Comparison of ENCODE assay signal across 9 cellular contexts in genomic region chr3:157248590-157249425, GRCh38.
A peak's percentile ranks its signal among the peaks of the same experiment; 100 is the strongest.
DNase-seq lines count a peak whose midpoint lies in the region; ATAC-seq and TF ChIP-seq lines count a peak whose summit lies in the region.
"Had no signal": no experiment of that assay in that cellular context is flagged by ENCODE, and none has a peak within 500 bp of the region (broad histone marks: within the 10 kb centered on the region; RNA-seq: fewer than 3 reads in every experiment).

No MANE protein-coding gene starts in this region.

- no peaks in the 10 kb centered on the region for H3K9me3 ChIP-seq in ovary

- H3K4me1 ChIP-seq in ovary (ENCODE audit: insufficient read depth) = no peaks in the 10 kb centered on the region

- H3K27me3 Mint-ChIP-seq in neural crest cell (ENCODE audit: low read depth) = no peaks in the 10 kb centered on the region
- no peaks in the 10 kb centered on the region for H3K27me3 Mint-ChIP-seq in naive thymus-derived CD8-positive, alpha-beta T cell
- H3K27me3 Mint-ChIP-seq: central memory CD8-positive, alpha-beta T cell had no signal

- H3K4me3 ChIP-seq in epithelial cell of esophagus (ENCODE audit: low read length) (no peak overlapping the region), ovary (no peak overlapping the region)

- peak overlapping the region; percentile 95 for H3K27ac Mint-ChIP-seq in neural crest cell (ENCODE audit: unreplicated experiment)
- no peak overlapping the region for H3K27ac Mint-ChIP-seq in naive thymus-derived CD8-positive, alpha-beta T cell

- WGBS in ovary, 3 donors = 47 to 57% (median 52%) methylated on average over 5 of the region's 5 CpGs

- no peak for TF ChIP-seq POLR2A in ovary (IDR thresholded peaks at IDR 0.05)

- H3K36me3 Mint-ChIP-seq in neural crest cell (ENCODE audit: low read depth) = peaks cover 8% of the 10 kb centered on the region
- peaks cover 0 to 4% (median 3%) of the 10 kb centered on the region in 3 donors for H3K36me3 Mint-ChIP-seq in naive thymus-derived CD8-positive, alpha-beta T cell

- ATAC-seq in HG02571 (IDR thresholded peaks at IDR 0.05; ENCODE audit: unreplicated experiment) (no peak), HG03432 (IDR thresholded peaks at IDR 0.05; ENCODE audit: unreplicated experiment) (no peak)
- ATAC-seq in naive thymus-derived CD8-positive, alpha-beta T cell = no peak

- DNase-seq in Daoy (ENCODE audit: low read depth) = peak; percentile 80
- DNase-seq in NCI-H69 (lab: John Stamatoyannopoulos, UW) = peak; percentile 62
- DNase-seq in epithelial cell of esophagus (ENCODE audit: low read depth) = peak; percentile 68
- DNase-seq in neural crest cell (ENCODE audit: low read depth, low spot score) = no peak
- DNase-seq in ovary = no peak
- DNase-seq in naive thymus-derived CD8-positive, alpha-beta T cell = no peak

- TF ChIP-seq CTCF in epithelial cell of esophagus (IDR thresholded peaks at IDR 0.05; ENCODE audit: insufficient read depth, low read depth, low read length, missing control alignments) (no peak), neural crest cell (conservative IDR thresholded peaks at IDR 0.05) (no peak), ovary (IDR thresholded peaks at IDR 0.05) (no peak)

- H3K27ac ChIP-seq in ovary = no peak overlapping the region

- intact Hi-C loops in ovary (cut with DNase I) = no loop called here

- POLR2A ChIA-PET in naive thymus-derived CD8-positive, alpha-beta T cell (lab: Charles Lee) = no interaction called here

- H3K9me3 Mint-ChIP-seq in neural crest cell = peaks cover 8% of the 10 kb centered on the region
- H3K9me3 Mint-ChIP-seq in naive thymus-derived CD8-positive, alpha-beta T cell = peaks cover 0 to 2% (median 0%) of the 10 kb centered on the region in 9 donors
- H3K9me3 Mint-ChIP-seq: central memory CD8-positive, alpha-beta T cell had no signal

- H3K4me1 Mint-ChIP-seq in neural crest cell = peaks cover 64% of the 10 kb centered on the region
- peaks cover 4 to 7% (median 5%) of the 10 kb centered on the region in 4 donors for H3K4me1 Mint-ChIP-seq in naive thymus-derived CD8-positive, alpha-beta T cell
- H3K4me1 Mint-ChIP-seq: central memory CD8-positive, alpha-beta T cell had no signal

- TF ChIP-seq EP300 in ovary (IDR thresholded peaks at IDR 0.05) = no peak

- peak overlapping the region; percentile 47 for H3K4me3 Mint-ChIP-seq in neural crest cell
- no peak overlapping the region for H3K4me3 Mint-ChIP-seq in naive thymus-derived CD8-positive, alpha-beta T cell
- H3K4me3 Mint-ChIP-seq: central memory CD8-positive, alpha-beta T cell had no signal

- no peaks in the 10 kb centered on the region for H3K36me3 ChIP-seq in ovary

- H3K27me3 ChIP-seq in ovary = no peaks in the 10 kb centered on the region

Comparison
In these comparisons a context has a peak if more than half of its experiments do, and no peak if none do; other contexts are left out.
1. DNase-seq: peak in Daoy (single experiment), NCI-H69 (single experiment) and epithelial cell of esophagus (single experiment); none in neural crest cell (single experiment), ovary (0 of 5) and naive thymus-derived CD8-positive, alpha-beta T cell (0 of 10).